In the genomic region with DNA sequence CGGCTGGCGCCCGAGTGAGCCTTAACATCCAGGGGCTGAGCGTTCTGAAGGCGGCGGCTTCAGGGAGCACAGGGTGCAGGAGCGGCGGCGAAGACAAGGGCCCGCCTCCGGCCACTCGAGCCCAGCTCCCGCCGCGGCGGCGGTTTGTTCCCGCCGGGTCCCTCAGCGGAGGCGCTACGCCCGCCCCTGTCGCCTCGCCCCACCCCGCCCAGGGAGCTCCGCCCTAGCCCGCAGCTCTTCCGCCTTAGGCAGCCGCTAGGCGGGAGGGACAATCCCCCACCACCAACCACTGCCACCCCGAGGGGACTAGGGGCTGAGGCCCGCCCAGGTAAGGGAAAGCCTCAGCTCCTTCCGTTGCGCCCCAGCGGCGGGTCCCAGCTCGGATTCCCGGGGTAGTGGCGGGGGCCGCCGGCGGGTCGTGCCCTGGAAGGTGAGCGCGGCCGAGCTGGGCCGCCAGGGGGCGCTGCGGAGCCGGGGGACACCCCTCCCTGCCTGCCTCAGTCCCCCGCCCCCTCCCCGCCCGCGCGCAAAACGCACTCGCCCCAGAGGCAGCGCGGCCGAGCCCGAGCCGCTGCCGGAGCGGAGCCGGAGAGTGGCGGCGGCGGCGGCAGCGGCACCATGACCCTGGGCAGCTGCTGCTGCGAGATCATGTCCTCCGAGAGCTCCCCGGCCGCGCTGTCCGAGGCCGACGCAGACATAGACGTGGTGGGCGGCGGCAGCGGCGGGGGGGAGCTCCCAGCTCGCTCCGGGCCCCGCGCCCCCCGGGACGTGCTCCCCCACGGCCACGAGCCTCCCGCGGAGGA, we compare ENCODE assay signal across 8 cellular contexts. TPM values are rescaled to one million over a fixed set of nuclear protein-coding genes. Genes with fewer than 3 reads are reported as not detected.
DNase-seq lines count a peak whose midpoint lies in the region; ATAC-seq and TF ChIP-seq lines count a peak whose summit lies in the region.

A gene (plus strand): TSS at position 527 of the 803 bp plus-strand sequence. CDS start 92 bp downstream, at position 619.

- H3K27ac ChIP-seq in BLaER1 treated with 17β-estradiol and CSF1 and Interleukin-3, amounts not matched to agents 10 nM and 100 nM, result peak within 1 kb of the TSS; percentile 69 to 88 (median 78)
- H3K27ac ChIP-seq in lower lobe of right lung, result peak within 1 kb of the TSS; percentile 87

- H3K9ac ChIP-seq in BLaER1 treated with 17β-estradiol and CSF1 and Interleukin-3, amounts not matched to agents 10 nM and 100 nM, result peak within 1 kb of the TSS; percentile 80 to 90 (median 85)

- H3K36me3 ChIP-seq in BLaER1 treated with 17β-estradiol and CSF1 and Interleukin-3, amounts not matched to agents 10 nM and 100 nM, result peaks cover 0 to 15% (median 0%) of the 10 kb centered on the region in 11 experiments; a peak in 5 of 22 replicates
- no peaks in the 10 kb centered on the region for H3K36me3 ChIP-seq in lower lobe of right lung

- H3K27me3 ChIP-seq in BLaER1 treated with 17β-estradiol and CSF1 and Interleukin-3, amounts not matched to agents 10 nM and 100 nM, result peaks cover 84 to 100% (median 96%) of the 10 kb centered on the region in 11 experiments
- peaks cover 69% of the 10 kb centered on the region for H3K27me3 ChIP-seq in lower lobe of right lung (ENCODE audit: low read depth)

- H3K9me3 ChIP-seq in BLaER1 treated with 17β-estradiol and CSF1 and Interleukin-3, amounts not matched to agents 10 nM and 100 nM (replicated peaks in 1 of 11), result peaks cover 0 to 4% (median 0%) of the 10 kb centered on the region in 11 experiments; a peak in 2 of 22 replicates
- no peaks in the 10 kb centered on the region for H3K9me3 ChIP-seq in lower lobe of right lung

- peak within 1 kb of the TSS; percentile 66 to 84 (median 77) for H3K4me3 ChIP-seq in BLaER1 treated with 17β-estradiol and CSF1 and Interleukin-3, amounts not matched to agents 10 nM and 100 nM
- H3K4me3 ChIP-seq in lower lobe of right lung, result peak within 1 kb of the TSS; percentile 81

- TF ChIP-seq CTCF in lower lobe of right lung (IDR thresholded peaks at IDR 0.05), result peak; percentile 99

- ATAC-seq in GM19043 (IDR thresholded peaks at IDR 0.05; ENCODE audit: low read depth, unreplicated experiment) (peak; percentile 73), HG03342 (IDR thresholded peaks at IDR 0.05; ENCODE audit: unreplicated experiment) (peak; percentile 82), lower lobe of right lung (peak; percentile 95 to 96)

- DNase-seq in NCI-H510A (lab: John Stamatoyannopoulos, UW) (peak; percentile 76), dermis microvascular lymphatic vessel endothelial cell (ENCODE audit: low read depth in 2 of 2) (peak; percentile 46 to 77), lower lobe of right lung (peak; percentile 91)
- peak; percentile 92 for DNase-seq in activated CD4-positive, alpha-beta T cell treated with anti-CD3 and anti-CD28 coated beads for 48 hours
- DNase-seq in stimulated activated CD4-positive, alpha-beta T cell treated with anti-CD3 and anti-CD28 coated beads, TNF-alpha, amount 100 ng/mL, for 4 hours (ENCODE audit: low read depth in 3 of 3), result peak; percentile 83 to 95 (median 87)

- H4K20me1 ChIP-seq in BLaER1 treated with 17β-estradiol and CSF1 and Interleukin-3, amounts not matched to agents 10 nM and 100 nM, result peaks cover 26 to 80% (median 66%) of the 10 kb centered on the region in 11 experiments; a peak in 20 of 22 replicates

- intact Hi-C loops in lower lobe of right lung (cut with DNase I), result no loop called here

- peak within 1 kb of the TSS; percentile 79 to 98 (median 94) for H3K4me2 ChIP-seq in BLaER1 treated with 17β-estradiol and CSF1 and Interleukin-3, amounts not matched to agents 10 nM and 100 nM

- peaks cover 28 to 46% (median 39%) of the 10 kb centered on the region in 10 experiments for H3K4me1 ChIP-seq in BLaER1 treated with 17β-estradiol and CSF1 and Interleukin-3, amounts not matched to agents 10 nM and 100 nM
- H3K4me1 ChIP-seq in lower lobe of right lung, result peaks cover 37% of the 10 kb centered on the region

RNA-seq across cellular contexts. Expression of the gene that starts here (rescaled TPM):
- 0.13 TPM in 2 replicates for total RNA-seq in dermis microvascular lymphatic vessel endothelial cell
- total RNA-seq in lower lobe of right lung, result 0.44 TPM

Comparison
In these comparisons a context has a peak if more than half of its experiments do, and no peak if none do; other contexts are left out.
1. Peak in every context shown above with its lines: DNase-seq, ATAC-seq, H3K4me3 ChIP-seq and H3K27ac ChIP-seq.
2. Peak in DNase-seq in dermis microvascular lymphatic vessel endothelial cell; RNA of the gene not detected or under 1 TPM.
3. Peak in DNase-seq, ATAC-seq, H3K4me3 ChIP-seq and H3K27ac ChIP-seq in lower lobe of right lung; RNA of the gene not detected or under 1 TPM.